In genomic region chr18:21265971-21266673, GRCh38 we compare ENCODE assay signal across 20 cellular contexts. TPM values are rescaled to one million over a fixed set of nuclear protein-coding genes. Genes with fewer than 3 reads are reported as not detected.
DNase-seq lines count a peak whose midpoint lies in the region; ATAC-seq and TF ChIP-seq lines count a peak whose summit lies in the region.
"Had no signal": no experiment of that assay in that cellular context is flagged by ENCODE, and none has a peak within 500 bp of the region (broad histone marks: within the 10 kb centered on the region; RNA-seq: fewer than 3 reads in every experiment).

No MANE protein-coding gene starts in this region.

- DNase-seq in GM23338 (ENCODE audit: low spot score) (no peak), NCI-H69 (lab: John Stamatoyannopoulos, UW) (peak; percentile 76), endodermal cell (no peak), neural crest cell (ENCODE audit: low read depth, low spot score) (no peak), GM10266 (ENCODE audit: extremely low spot score) (no peak), DMS79 (lab: John Stamatoyannopoulos, UW) (no peak)
- no peak for DNase-seq in activated naive CD4-positive, alpha-beta T cell treated with anti-CD3 and anti-CD28 coated beads, Interleukin-2, amount 10 ng/mL, durations not matched to agents 7 days and 5 days
- no peak for DNase-seq in central memory CD4-positive, alpha-beta T cell
- DNase-seq: CD8-positive, alpha-beta memory T cell; MG63; NCI-H1092 treated with DMSO at 0.1 percent for 48 hours; NCI-H1694; NCI-H510A treated with DMSO at 0.1 percent for 48 hours; NK-92 treated with Interleukin-12 subunit alpha and Interleukin-12 subunit beta, amount 100 ng/mL, for 24 hours; SHP77 treated with DMSO at 0.1 percent for 48 hours had no signal

- no peak overlapping the region for H3K27ac Mint-ChIP-seq in GM23338
- H3K27ac Mint-ChIP-seq in endodermal cell = no peak overlapping the region
- peak overlapping the region; percentile 46 for H3K27ac Mint-ChIP-seq in neural crest cell (ENCODE audit: unreplicated experiment)
- no peak overlapping the region for H3K27ac Mint-ChIP-seq in activated naive CD4-positive, alpha-beta T cell treated with anti-CD3 and anti-CD28 coated beads, Interleukin-2, amount 10 ng/mL, durations not matched to agents 7 days and 5 days
- H3K27ac Mint-ChIP-seq: CD8-positive, alpha-beta memory T cell had no signal

- H3K36me3 Mint-ChIP-seq in GM23338 (ENCODE audit: low read depth) (no peaks in the 10 kb centered on the region), endodermal cell (ENCODE audit: low read depth) (no peaks in the 10 kb centered on the region), neural crest cell (ENCODE audit: low read depth) (no peaks in the 10 kb centered on the region)
- H3K36me3 Mint-ChIP-seq in activated naive CD4-positive, alpha-beta T cell treated with anti-CD3 and anti-CD28 coated beads, Interleukin-2, amount 10 ng/mL, durations not matched to agents 7 days and 5 days = no peaks in the 10 kb centered on the region
- H3K36me3 Mint-ChIP-seq: CD8-positive, alpha-beta memory T cell had no signal

- H4K20me1 ChIP-seq in GM23338 (replicated peaks; ENCODE audit: insufficient read depth) = no peaks in the 10 kb centered on the region
- H4K20me1 ChIP-seq: BLaER1 treated with 17β-estradiol and CSF1 and Interleukin-3, amounts not matched to agents 10 nM and 100 nM had no signal

- H3K9ac ChIP-seq in endodermal cell (ENCODE audit: extremely low read depth, low read length, poor library complexity, severe bottlenecking) = no peak overlapping the region
- H3K9ac ChIP-seq: BLaER1 treated with 17β-estradiol and CSF1 and Interleukin-3, amounts not matched to agents 10 nM and 100 nM; KMS-11 had no signal

- H3K4me3 Mint-ChIP-seq in GM23338 (no peak overlapping the region), endodermal cell (no peak overlapping the region), neural crest cell (peak overlapping the region; percentile 5)
- H3K4me3 Mint-ChIP-seq in activated naive CD4-positive, alpha-beta T cell treated with anti-CD3 and anti-CD28 coated beads, Interleukin-2, amount 10 ng/mL, durations not matched to agents 7 days and 5 days = no peak overlapping the region
- H3K4me3 Mint-ChIP-seq: CD8-positive, alpha-beta memory T cell had no signal

- ATAC-seq in GM23338 = peak; percentile 34; the same call in 2 of the 3 replicates
- ATAC-seq: A549, HCT116 had no signal

- no peaks in the 10 kb centered on the region for H3K9me3 ChIP-seq in endodermal cell (ENCODE audit: control insufficient read depth, low read length)
- H3K9me3 ChIP-seq: A549; BLaER1 treated with 17β-estradiol and CSF1 and Interleukin-3, amounts not matched to agents 10 nM and 100 nM; MG63 had no signal

- CTCF ChIA-PET in activated naive CD4-positive, alpha-beta T cell treated with anti-CD3 and anti-CD28 coated beads, Interleukin-2, amount 10 ng/mL, durations not matched to agents 7 days and 5 days (lab: Charles Lee) = no interaction called here

- H3K9me3 Mint-ChIP-seq in GM23338 (no peaks in the 10 kb centered on the region), endodermal cell (no peaks in the 10 kb centered on the region), neural crest cell (no peaks in the 10 kb centered on the region)
- no peaks in the 10 kb centered on the region for H3K9me3 Mint-ChIP-seq in activated naive CD4-positive, alpha-beta T cell treated with anti-CD3 and anti-CD28 coated beads, Interleukin-2, amount 10 ng/mL, durations not matched to agents 7 days and 5 days
- H3K9me3 Mint-ChIP-seq: CD8-positive, alpha-beta memory T cell had no signal

- H3K36me3 ChIP-seq in GM23338 (ENCODE audit: insufficient read depth) = no peaks in the 10 kb centered on the region
- no peaks in the 10 kb centered on the region for H3K36me3 ChIP-seq in endodermal cell (ENCODE audit: control insufficient read depth, insufficient read depth, low read length)
- H3K36me3 ChIP-seq: BLaER1 treated with 17β-estradiol and CSF1 and Interleukin-3, amounts not matched to agents 10 nM and 100 nM; MG63 had no signal

- H3K4me1 ChIP-seq in GM23338 (ENCODE audit: insufficient read depth) (peaks cover 38% of the 10 kb centered on the region), endodermal cell (ENCODE audit: control insufficient read depth, insufficient read depth, low read length) (peaks cover 18% of the 10 kb centered on the region)
- H3K4me1 ChIP-seq: BLaER1 treated with 17β-estradiol and CSF1 and Interleukin-3, amounts not matched to agents 10 nM and 100 nM had no signal

- H3K27ac ChIP-seq in GM23338 (ENCODE audit: low read depth) = no peak overlapping the region
- peak overlapping the region; percentile 31 for H3K27ac ChIP-seq in endodermal cell (ENCODE audit: low read depth, low read length)
- H3K27ac ChIP-seq: A549; BLaER1 treated with 17β-estradiol and CSF1 and Interleukin-3, amounts not matched to agents 10 nM and 100 nM; KMS-11 had no signal

- H3K9me2 ChIP-seq in GM23338 (ENCODE audit: insufficient read depth) = no peaks in the 10 kb centered on the region

- H3K4me1 Mint-ChIP-seq in GM23338 = peaks cover 52% of the 10 kb centered on the region
- peaks cover 58% of the 10 kb centered on the region for H3K4me1 Mint-ChIP-seq in endodermal cell
- peaks cover 72% of the 10 kb centered on the region for H3K4me1 Mint-ChIP-seq in neural crest cell
- H3K4me1 Mint-ChIP-seq in activated naive CD4-positive, alpha-beta T cell treated with anti-CD3 and anti-CD28 coated beads, Interleukin-2, amount 10 ng/mL, durations not matched to agents 7 days and 5 days = no peaks in the 10 kb centered on the region
- H3K4me1 Mint-ChIP-seq: CD8-positive, alpha-beta memory T cell had no signal

- H3F3A ChIP-seq in GM23338 (replicated peaks; ENCODE audit: low read depth) = no peaks in the 10 kb centered on the region

- H3K4me2 ChIP-seq in GM23338 = no peak overlapping the region
- H3K4me2 ChIP-seq: A549; BLaER1 treated with 17β-estradiol and CSF1 and Interleukin-3, amounts not matched to agents 10 nM and 100 nM; KMS-11 had no signal

- no peak for TF ChIP-seq CTCF in GM23338 (conservative IDR thresholded peaks at IDR 0.05; ENCODE audit: low read depth in 2 of 2)
- TF ChIP-seq CTCF in endodermal cell (conservative IDR thresholded peaks at IDR 0.05) = no peak
- no peak for TF ChIP-seq CTCF in neural crest cell (conservative IDR thresholded peaks at IDR 0.05)
- TF ChIP-seq CTCF in GM10266 (IDR thresholded peaks at IDR 0.05; ENCODE audit: control insufficient read depth, insufficient read depth, low read depth, missing control alignments) = no peak

- WGBS in endodermal cell (ENCODE audit: insufficient coverage in 1 of 2, insufficient read length in 1 of 2), 2 experiments = 80 to 91% methylated on average over 2 to 3 of the region's 3 CpGs

- no peaks in the 10 kb centered on the region for H3K27me3 Mint-ChIP-seq in GM23338 (ENCODE audit: insufficient read depth, low read depth, poor library complexity)
- H3K27me3 Mint-ChIP-seq in endodermal cell (ENCODE audit: insufficient read depth) = peaks cover 62% of the 10 kb centered on the region
- no peaks in the 10 kb centered on the region for H3K27me3 Mint-ChIP-seq in neural crest cell (ENCODE audit: low read depth)
- H3K27me3 Mint-ChIP-seq in activated naive CD4-positive, alpha-beta T cell treated with anti-CD3 and anti-CD28 coated beads, Interleukin-2, amount 10 ng/mL, durations not matched to agents 7 days and 5 days = no peaks in the 10 kb centered on the region

- H3K79me2 ChIP-seq in GM23338 (replicated peaks; ENCODE audit: insufficient read depth) = no peaks in the 10 kb centered on the region

- no peak overlapping the region for H3K4me3 ChIP-seq in GM23338
- H3K4me3 ChIP-seq in endodermal cell (ENCODE audit: low read length) = no peak overlapping the region
- H3K4me3 ChIP-seq: A549; BLaER1 treated with 17β-estradiol and CSF1 and Interleukin-3, amounts not matched to agents 10 nM and 100 nM; MG63 had no signal

- H3K27me3 ChIP-seq in GM23338 (ENCODE audit: insufficient read depth) (peaks cover 10% of the 10 kb centered on the region; the same call in 1 of the 2 replicates), endodermal cell (ENCODE audit: control insufficient read depth, insufficient read depth, low read length, poor library complexity, severe bottlenecking) (peaks cover 16% of the 10 kb centered on the region)
- H3K27me3 ChIP-seq: BLaER1 treated with 17β-estradiol and CSF1 and Interleukin-3, amounts not matched to agents 10 nM and 100 nM; MG63 had no signal

- H2AFZ ChIP-seq in GM23338 = no peak overlapping the region

TF ChIP-seq in GM23338, 12 proteins besides CTCF, POLR2A, EP300 and RAD21 (continues in another document):
- no peak for TF ChIP-seq NANOG (IDR thresholded peaks at IDR 0.05; ENCODE audit: borderline replicate concordance)

RNA-seq across cellular contexts. Expression of gene GREB1L, which starts 24.1 kb away (rescaled TPM):
- total RNA-seq in GM23338 (2014; rRNA removed; shearing (Covaris generic)) = 0.03 TPM in 1 of 2 replicates, not detected in the other
- 0.21 and 0.29 TPM in 2 replicates for polyA plus RNA-seq in GM23338 (2016; fragmentation: Nextera tagmentation; extraction: Ambion mirVana)
- total RNA-seq in endodermal cell (1 to 10 TPM; 3.1 to 3.9 TPM), neural crest cell (74.8 and 80.5 TPM in 2 replicates)
- 50.9 TPM for polyA plus RNA-seq in endodermal cell (2013, experiment 1 of 2)
- polyA plus RNA-seq in endodermal cell (2013, experiment 2 of 2) = 54.0 TPM
- total RNA-seq: CD8-positive, alpha-beta memory T cell; OCI-LY7 had no signal

Comparison
In these comparisons a context has a peak if more than half of its experiments do, and no peak if none do; other contexts are left out.
1. RNA of gene GREB1L, which starts 24.1 kb away (total RNA-seq): 74.8 to 80.5 TPM in neural crest cell; 3.1 to 3.9 TPM in endodermal cell and 0.03 TPM in GM23338; every median in the first group is over 10 times any median in the second.